In the genomic region with DNA sequence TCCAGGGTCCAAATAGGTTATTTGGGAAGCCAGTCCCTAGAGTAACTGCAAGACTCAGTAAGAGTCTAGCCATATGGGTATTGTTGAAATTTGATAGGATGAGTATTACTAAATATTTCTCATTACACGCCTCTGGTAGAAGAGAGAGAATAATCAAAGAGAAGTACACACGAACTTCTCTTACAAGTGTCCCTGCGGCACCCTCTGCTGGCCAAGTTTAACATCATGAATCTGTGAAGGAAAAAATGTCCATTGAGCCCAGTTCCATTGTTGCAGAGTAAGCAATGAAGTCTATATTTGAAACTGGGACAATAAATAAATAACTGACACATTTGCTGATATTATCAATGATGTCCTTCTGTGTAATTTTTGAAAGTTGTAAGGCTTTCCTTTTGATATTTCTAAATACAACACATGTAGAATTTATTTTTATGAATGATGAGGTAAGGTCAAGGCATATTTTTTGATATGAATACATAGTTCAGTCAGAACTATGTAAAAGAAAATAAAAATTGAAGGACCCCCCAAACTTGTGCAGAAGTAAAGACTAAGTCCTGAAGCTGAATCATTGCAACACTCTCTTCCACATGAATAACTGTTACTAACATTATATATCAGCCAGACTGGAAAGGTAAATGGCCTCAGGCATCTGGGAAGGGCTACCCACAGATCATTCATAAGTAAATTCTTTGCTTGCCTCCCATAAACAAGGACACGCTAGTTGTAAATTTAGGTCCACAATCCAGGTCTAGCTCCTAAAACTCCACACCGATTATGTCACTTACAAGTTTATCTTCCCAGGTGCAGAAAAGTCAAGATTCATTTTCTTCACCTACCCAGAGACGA, we compare ENCODE assay signal across 9 cellular contexts. TPM values are rescaled to one million over a fixed set of nuclear protein-coding genes. Genes with fewer than 3 reads are reported as not detected.
DNase-seq lines count a peak whose midpoint lies in the region; ATAC-seq, FAIRE-seq and TF ChIP-seq lines count a peak whose summit lies in the region.
"Had no signal": no experiment of that assay in that cellular context is flagged by ENCODE, and none has a peak within 500 bp of the region (broad histone marks: within the 10 kb centered on the region; RNA-seq: fewer than 3 reads in every experiment).

No MANE protein-coding gene starts in this region.

- TF ChIP-seq CTCF in AG04449 (IDR thresholded peaks at IDR 0.05; ENCODE audit: insufficient read depth, low read length, missing control alignments), result peak; percentile 55
- TF ChIP-seq CTCF in psoas muscle (IDR thresholded peaks at IDR 0.05), result peak; percentile 58

- no peaks in the 10 kb centered on the region for H3K9me3 ChIP-seq in psoas muscle

- peak; percentile 72 for FAIRE-seq in GM12892 (lab: Jason Lieb, UNC)

- no peak for TF ChIP-seq POLR2A in GM12892 (IDR thresholded peaks at IDR 0.05; ENCODE audit: low read depth, low read length)

- no peaks in the 10 kb centered on the region for H3K4me1 ChIP-seq in psoas muscle

- WGBS in psoas muscle, 3 donors, result 42 to 44% (median 44%) methylated on average over 6 of the region's 6 CpGs

- no peaks in the 10 kb centered on the region for H3K36me3 ChIP-seq in psoas muscle (ENCODE audit: insufficient read depth in 1 of 2, low read depth in 1 of 2)

- no peak for ATAC-seq in psoas muscle
- ATAC-seq in HG02840 (IDR thresholded peaks at IDR 0.05; ENCODE audit: low FRiP score, unreplicated experiment), result no peak

- H3K27me3 ChIP-seq in psoas muscle (ENCODE audit: insufficient read depth in 3 of 3, low read length in 2 of 3), result peaks cover 0 to 4% (median 2%) of the 10 kb centered on the region in 3 donors

- POLR2A ChIA-PET in AG04449 (lab: Yijun Ruan, JAX), result no interaction called here

- intact Hi-C loops in psoas muscle (cut with DNase I), result loop anchor here (5.0 to 10.0 kb wide), 2 partner anchors 367 to 820 kb away; partner anchors contain the start of gene OR51D1 (in 2 of the 2)

- DNase-seq in AG04449 (ENCODE audit: low read depth, low spot score), result peak; percentile 5
- DNase-seq in GM12892 (ENCODE audit: insufficient read length), result no peak
- peak; percentile 66 for DNase-seq in NCI-H1105 treated with DMSO at 0.1 percent for 48 hours (lab: John Stamatoyannopoulos, UW)
- DNase-seq in UCSD-AML1 (lab: John Stamatoyannopoulos, UW; ENCODE audit: unreplicated experiment), result peak; percentile 18
- DNase-seq in glomerular visceral epithelial cell (ENCODE audit: extremely low spot score), result peak; percentile 44
- no peak for DNase-seq in psoas muscle
- no peak for DNase-seq in activated CD4-positive, CD25-positive, alpha-beta regulatory T cell treated with anti-CD3 and anti-CD28 coated beads, Interleukin-2, amount 50 U/mL, for 72 hours

- H3K27ac ChIP-seq in psoas muscle, result no peak overlapping the region

- CTCF ChIA-PET in AG04449 (lab: Yijun Ruan, JAX), result interaction anchor here (0.6 to 3.1 kb wide), 7 partner anchors 40 to 908 kb away, joined by 3 to 35 read pairs (median 4); partner anchors contain the start of gene OR51D1

- H3K4me3 ChIP-seq in AG04449 (ENCODE audit: low read depth, low read length) (no peak overlapping the region), psoas muscle (no peak overlapping the region)

RNA-seq across cellular contexts. Expression of gene OR51L1, which starts 10.0 kb away (rescaled TPM):
- not detected for polyA plus RNA-seq in GM12892 (2012; ENCODE audit: missing spikeins)
- total RNA-seq in psoas muscle, result not detected
- polyA plus RNA-seq in psoas muscle, result not detected
- total RNA-seq: glomerular endothelial cell had no signal

RNA-seq across cellular contexts. Expression of gene OR52J3, which starts 41.7 kb away (rescaled TPM):
- polyA plus RNA-seq in GM12892 (2012; ENCODE audit: missing spikeins), result not detected
- not detected for total RNA-seq in psoas muscle
- not detected for polyA plus RNA-seq in psoas muscle
- total RNA-seq: glomerular endothelial cell had no signal

RNA-seq across cellular contexts. Expression of gene OR51A2, which starts 49.1 kb away (rescaled TPM):
- polyA plus RNA-seq in GM12892 (2012; ENCODE audit: missing spikeins), result not detected
- not detected for total RNA-seq in psoas muscle
- not detected for polyA plus RNA-seq in psoas muscle
- total RNA-seq: glomerular endothelial cell had no signal

RNA-seq across cellular contexts. Expression of gene OR52E2, which starts 54.8 kb away (rescaled TPM):
- not detected for polyA plus RNA-seq in GM12892 (2012; ENCODE audit: missing spikeins)
- not detected for total RNA-seq in psoas muscle
- polyA plus RNA-seq in psoas muscle, result not detected
- total RNA-seq: glomerular endothelial cell had no signal

RNA-seq across cellular contexts. Expression of gene OR51A4, which starts 57.2 kb away (rescaled TPM):
- not detected for polyA plus RNA-seq in GM12892 (2012; ENCODE audit: missing spikeins)
- total RNA-seq in psoas muscle, result not detected
- not detected for polyA plus RNA-seq in psoas muscle
- total RNA-seq: glomerular endothelial cell had no signal

Comparison
In these comparisons a context has a peak if more than half of its experiments do, and no peak if none do; other contexts are left out.
1. DNase-seq: peak in AG04449 (single experiment), NCI-H1105 treated with DMSO at 0.1 percent for 48 hours (single experiment), UCSD-AML1 (single experiment) and glomerular visceral epithelial cell (single experiment); none in GM12892 (single experiment), psoas muscle (0 of 2) and activated CD4-positive, CD25-positive, alpha-beta regulatory T cell treated with anti-CD3 and anti-CD28 coated beads, Interleukin-2, amount 50 U/mL, for 72 hours (single experiment).